In the genomic region with DNA sequence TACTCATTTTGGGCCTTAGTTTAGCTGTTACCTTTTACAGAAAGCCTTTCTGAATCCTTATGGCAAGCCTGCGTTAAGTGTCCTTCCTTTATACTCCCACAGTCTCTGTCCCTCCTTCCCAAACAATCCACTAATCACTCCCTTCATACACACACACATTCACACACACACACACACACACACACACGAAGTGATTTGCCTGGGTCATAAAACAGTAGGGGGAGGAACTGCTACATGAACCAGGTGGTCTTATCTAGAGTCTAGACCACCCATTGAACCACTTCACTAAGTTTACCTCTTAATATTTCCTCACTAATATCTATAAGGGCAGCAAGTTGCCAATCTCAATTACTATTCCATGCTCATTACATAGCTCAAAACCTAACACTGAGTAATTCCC, we compare ENCODE assay signal across 2 cellular contexts.
TF ChIP-seq lines count a peak whose summit lies in the region.

No MANE protein-coding gene starts in this region.

TF ChIP-seq in IMR-90, 13 proteins besides CTCF, POLR2A, EP300 and RAD21:
- TF ChIP-seq RFX5 (IDR thresholded peaks at IDR 0.05; ENCODE audit: low read depth, low read length), result no peak
- TF ChIP-seq BHLHE40 (IDR thresholded peaks at IDR 0.05; ENCODE audit: low read depth, low read length), result no peak
- TF ChIP-seq MXI1 (IDR thresholded peaks at IDR 0.05; ENCODE audit: borderline replicate concordance, low read depth, low read length), result no peak
TF ChIP-seq in IMR-90: peak in this region for 0.

TF ChIP-seq in H1, 55 proteins besides CTCF, POLR2A, EP300 and RAD21:
- TF ChIP-seq TAF1 (IDR thresholded peaks at IDR 0.05; ENCODE audit: low read depth, low read length) (no peak), TAF7 (optimal IDR thresholded peaks at IDR 0.05; ENCODE audit: borderline replicate concordance, low read depth, low read length) (no peak), RNF2 (IDR thresholded peaks at IDR 0.05; ENCODE audit: borderline replicate concordance, low read depth, low read length, missing control alignments, poor library complexity, severe bottlenecking) (no peak), BACH1 (IDR thresholded peaks at IDR 0.05; ENCODE audit: low read length) (no peak), HDAC6 (IDR thresholded peaks at IDR 0.05; ENCODE audit: low read depth, low read length) (no peak), SIRT6 (IDR thresholded peaks at IDR 0.05; ENCODE audit: low read length) (no peak), CHD1 (IDR thresholded peaks at IDR 0.05; ENCODE audit: low read depth, low read length) (no peak), RFX5 (IDR thresholded peaks at IDR 0.05; ENCODE audit: borderline replicate concordance, low read depth, low read length) (no peak), RXRA (IDR thresholded peaks at IDR 0.05; ENCODE audit: insufficient read depth, low read depth, low read length) (no peak), NANOG (IDR thresholded peaks at IDR 0.05; ENCODE audit: insufficient read depth, low read depth, low read length, poor library complexity, severe bottlenecking) (no peak)
- TF ChIP-seq, protein P1, sequence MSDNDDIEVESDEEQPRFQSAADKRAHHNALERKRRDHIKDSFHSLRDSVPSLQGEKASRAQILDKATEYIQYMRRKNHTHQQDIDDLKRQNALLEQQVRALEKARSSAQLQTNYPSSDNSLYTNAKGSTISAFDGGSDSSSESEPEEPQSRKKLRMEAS (IDR thresholded peaks at IDR 0.05), result no peak
- TF ChIP-seq, protein P2, sequence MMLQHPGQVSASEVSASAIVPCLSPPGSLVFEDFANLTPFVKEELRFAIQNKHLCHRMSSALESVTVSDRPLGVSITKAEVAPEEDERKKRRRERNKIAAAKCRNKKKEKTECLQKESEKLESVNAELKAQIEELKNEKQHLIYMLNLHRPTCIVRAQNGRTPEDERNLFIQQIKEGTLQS (IDR thresholded peaks at IDR 0.05; ENCODE audit: insufficient read depth, low read depth, low read length), result no peak
